Comparison of ENCODE assay signal across 8 cellular contexts in genomic region chr2:196268538-196269338, GRCh38.
DNase-seq lines count a peak whose midpoint lies in the region; ATAC-seq and TF ChIP-seq lines count a peak whose summit lies in the region.

No MANE protein-coding gene starts in this region.

- peak overlapping the region; percentile 63 for H3K27ac ChIP-seq in naive thymus-derived CD4-positive, alpha-beta T cell (ENCODE audit: low read depth, low read length)

- peaks cover 71% of the 10 kb centered on the region for H3K4me1 Mint-ChIP-seq in activated naive CD8-positive, alpha-beta T cell treated with anti-CD3 and anti-CD28 coated beads, Interleukin-2, amount 50 U/mL, for 24 hours
- H3K4me1 Mint-ChIP-seq in naive thymus-derived CD4-positive, alpha-beta T cell: peaks cover 31 to 72% (median 66%) of the 10 kb centered on the region in 7 donors

- TF ChIP-seq POLR2A in erythroblast (IDR thresholded peaks at IDR 0.05; ENCODE audit: low read length): no peak

- intact Hi-C loops in naive thymus-derived CD4-positive, alpha-beta T cell (cut with micrococcal nuclease): loop anchor here (1.0 to 10.0 kb wide), 3 partner anchors 8 to 1036 kb away; no protein-coding TSS in a partner anchor

- peak overlapping the region; percentile 58 for H3K4me3 Mint-ChIP-seq in activated naive CD8-positive, alpha-beta T cell treated with anti-CD3 and anti-CD28 coated beads, Interleukin-2, amount 50 U/mL, for 24 hours
- H3K4me3 Mint-ChIP-seq in naive thymus-derived CD4-positive, alpha-beta T cell: peak overlapping the region; percentile 31 to 93 (median 69)

- DNase-seq in KG1 (lab: John Stamatoyannopoulos, UW) (peak; percentile 22), foreskin melanocyte (no peak), LoVo (ENCODE audit: low spot score) (no peak), NCI-H187 (lab: John Stamatoyannopoulos, UW) (no peak), erythroblast (lab: John Stamatoyannopoulos, UW) (no peak)
- DNase-seq in activated naive CD8-positive, alpha-beta T cell treated with anti-CD3 and anti-CD28 coated beads, Interleukin-2, amount 50 U/mL, for 24 hours: no peak
- DNase-seq in naive thymus-derived CD4-positive, alpha-beta T cell: peak in 5 of 9 donors; percentile 14 to 47 (median 30)

- ATAC-seq in GM18909 (IDR thresholded peaks at IDR 0.05; ENCODE audit: poor library complexity, unreplicated experiment): peak; percentile 60
- ATAC-seq in activated naive CD8-positive, alpha-beta T cell treated with anti-CD3 and anti-CD28 coated beads, Interleukin-2, amount 50 U/mL, for 24 hours: peak; percentile 64
- peak; percentile 89 for ATAC-seq in naive thymus-derived CD4-positive, alpha-beta T cell

- POLR2A ChIA-PET in naive thymus-derived CD4-positive, alpha-beta T cell (lab: Charles Lee): interaction anchor here (0.7 to 4.4 kb wide), 11 partner anchors 10 to 104 kb away, joined by 3 to 24 read pairs (median 3); no protein-coding TSS in a partner anchor

- no peaks in the 10 kb centered on the region for H3K9me3 ChIP-seq in naive thymus-derived CD4-positive, alpha-beta T cell (ENCODE audit: control insufficient read depth in 2 of 3, low read length in 3 of 3)

- no peaks in the 10 kb centered on the region for H3K27me3 ChIP-seq in naive thymus-derived CD4-positive, alpha-beta T cell (ENCODE audit: control insufficient read depth in 2 of 2, insufficient read depth in 2 of 2, low read length in 2 of 2)

- peaks cover 6% of the 10 kb centered on the region for H3K36me3 Mint-ChIP-seq in activated naive CD8-positive, alpha-beta T cell treated with anti-CD3 and anti-CD28 coated beads, Interleukin-2, amount 50 U/mL, for 24 hours (ENCODE audit: low read depth)
- peaks cover 0 to 8% (median 0%) of the 10 kb centered on the region in 5 donors for H3K36me3 Mint-ChIP-seq in naive thymus-derived CD4-positive, alpha-beta T cell

- H3K4me3 ChIP-seq in naive thymus-derived CD4-positive, alpha-beta T cell (ENCODE audit: low read length): peak overlapping the region; percentile 33

- no peaks in the 10 kb centered on the region for H3K36me3 ChIP-seq in naive thymus-derived CD4-positive, alpha-beta T cell (ENCODE audit: control insufficient read depth in 2 of 3, insufficient read depth in 3 of 3, low read length in 3 of 3)

- peak overlapping the region; percentile 83 for H3K27ac Mint-ChIP-seq in activated naive CD8-positive, alpha-beta T cell treated with anti-CD3 and anti-CD28 coated beads, Interleukin-2, amount 50 U/mL, for 24 hours
- peak overlapping the region; percentile 44 to 98 (median 88) for H3K27ac Mint-ChIP-seq in naive thymus-derived CD4-positive, alpha-beta T cell

- no peaks in the 10 kb centered on the region for H3K27me3 Mint-ChIP-seq in activated naive CD8-positive, alpha-beta T cell treated with anti-CD3 and anti-CD28 coated beads, Interleukin-2, amount 50 U/mL, for 24 hours
- H3K27me3 Mint-ChIP-seq in naive thymus-derived CD4-positive, alpha-beta T cell: no peaks in the 10 kb centered on the region

- no peaks in the 10 kb centered on the region for H3K9me3 Mint-ChIP-seq in activated naive CD8-positive, alpha-beta T cell treated with anti-CD3 and anti-CD28 coated beads, Interleukin-2, amount 50 U/mL, for 24 hours
- H3K9me3 Mint-ChIP-seq in naive thymus-derived CD4-positive, alpha-beta T cell: no peaks in the 10 kb centered on the region

- peaks cover 27 to 53% of the 10 kb centered on the region in 2 donors for H3K4me1 ChIP-seq in naive thymus-derived CD4-positive, alpha-beta T cell (ENCODE audit: control insufficient read depth in 2 of 2, insufficient read depth in 2 of 2, low read length in 2 of 2)

- CTCF ChIA-PET in naive thymus-derived CD4-positive, alpha-beta T cell (lab: Charles Lee): interaction anchor here (0.7 to 1.6 kb wide), 3 partner anchors 29 to 102 kb away, joined by 4 to 5 read pairs (median 4); no protein-coding TSS in a partner anchor

Comparison
In these comparisons a context has a peak if more than half of its experiments do, and no peak if none do; other contexts are left out.
1. DNase-seq: peak in KG1 (single experiment) and naive thymus-derived CD4-positive, alpha-beta T cell (5 of 9); none in activated naive CD8-positive, alpha-beta T cell treated with anti-CD3 and anti-CD28 coated beads, Interleukin-2, amount 50 U/mL, for 24 hours (single experiment), foreskin melanocyte (single experiment), LoVo (single experiment), NCI-H187 (0 of 2) and erythroblast (0 of 2).
2. Peak in every context shown above with its lines, with median percentiles within 50 percentile points of each other: ATAC-seq.